Comparison of ENCODE assay signal across 17 cellular contexts in the genomic region with DNA sequence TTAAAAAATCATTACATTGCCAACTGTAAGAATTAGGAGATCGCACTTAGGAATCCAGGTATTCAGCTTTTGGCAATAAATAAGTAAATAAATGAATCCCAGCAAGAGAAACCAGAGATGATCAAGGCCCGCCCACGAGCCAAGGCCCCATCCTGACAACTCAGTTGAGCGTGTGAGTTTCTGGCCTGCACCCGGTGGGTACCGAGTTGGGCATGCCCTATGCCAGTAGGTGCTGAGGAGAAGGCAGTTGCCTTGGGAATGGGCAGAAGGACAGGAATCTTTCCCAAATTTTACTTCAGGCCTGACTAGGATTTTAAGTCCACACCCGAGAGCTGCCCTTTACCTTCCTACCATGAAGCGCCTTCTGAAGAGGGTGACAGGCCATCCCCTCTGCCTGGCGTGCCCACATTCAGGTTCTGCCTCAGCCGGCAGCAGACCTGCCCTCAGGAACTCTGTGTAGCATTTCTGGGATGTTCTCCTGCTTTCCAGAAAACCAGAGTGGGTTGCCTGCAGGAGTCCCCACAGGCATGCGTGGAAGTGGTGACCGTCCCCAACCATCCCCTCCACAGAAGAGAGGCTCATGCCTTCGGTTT.
A peak's percentile ranks its signal among the peaks of the same experiment; 100 is the strongest.
DNase-seq lines count a peak whose midpoint lies in the region; ATAC-seq and TF ChIP-seq lines count a peak whose summit lies in the region.
"Had no signal": no experiment of that assay in that cellular context is flagged by ENCODE, and none has a peak within 500 bp of the region (broad histone marks: within the 10 kb centered on the region; RNA-seq: fewer than 3 reads in every experiment).

No MANE protein-coding gene starts in this region.

- no peaks in the 10 kb centered on the region for H3K36me3 ChIP-seq in Peyer's patch
- H3K36me3 ChIP-seq in esophagus muscularis mucosa: no peaks in the 10 kb centered on the region
- H3K36me3 ChIP-seq in CD4-positive, alpha-beta memory T cell (ENCODE audit: insufficient read depth, low read length): no peaks in the 10 kb centered on the region

- peak; percentile 6 for DNase-seq in activated CD8-positive, alpha-beta T cell treated with anti-CD3 and anti-CD28 coated beads, Interleukin-2, amount 10 ng/mL, durations not matched to agents 7 days and 5 days
- DNase-seq in activated CD8-positive, alpha-beta T cell treated with anti-CD3 and anti-CD28 coated beads for 36 hours: no peak
- DNase-seq in Peyer's patch (peak; percentile 6 to 14 (median 14)), esophagus muscularis mucosa (ENCODE audit: extremely low spot score) (peak; percentile 53), sciatic nerve (ENCODE audit: low spot score) (no peak), NCI-H2171 treated with DMSO at 0.1 percent for 48 hours (lab: John Stamatoyannopoulos, UW) (no peak)
- DNase-seq in stimulated activated CD8-positive, alpha-beta memory T cell treated with anti-CD3 and anti-CD28 coated beads, Interleukin-4, amount 100 ng/mL, for 48 hours: peak; percentile 5
- DNase-seq in CD4-positive, alpha-beta memory T cell: no peak
- DNase-seq: DMS53, GM23248, NCI-H1417, NCI-H2081, NCI-H526 treated with DMSO at 0.1 percent for 48 hours had no signal

- no peak overlapping the region for H3K4me3 Mint-ChIP-seq in activated CD8-positive, alpha-beta T cell treated with anti-CD3 and anti-CD28 coated beads, Interleukin-2, amount 10 ng/mL, durations not matched to agents 7 days and 5 days
- no peak overlapping the region for H3K4me3 Mint-ChIP-seq in activated CD8-positive, alpha-beta T cell treated with anti-CD3 and anti-CD28 coated beads for 36 hours
- no peak overlapping the region for H3K4me3 Mint-ChIP-seq in CD4-positive, alpha-beta memory T cell
- H3K4me3 Mint-ChIP-seq: CD14-positive monocyte, IgD-negative memory B cell had no signal

- no peak for ATAC-seq in activated CD8-positive, alpha-beta T cell treated with anti-CD3 and anti-CD28 coated beads, Interleukin-2, amount 10 ng/mL, durations not matched to agents 7 days and 5 days
- no peak for ATAC-seq in activated CD8-positive, alpha-beta T cell treated with anti-CD3 and anti-CD28 coated beads for 36 hours
- ATAC-seq in sciatic nerve: no peak
- ATAC-seq: GM12878 had no signal

- H3K27me3 Mint-ChIP-seq in activated CD8-positive, alpha-beta T cell treated with anti-CD3 and anti-CD28 coated beads, Interleukin-2, amount 10 ng/mL, durations not matched to agents 7 days and 5 days (ENCODE audit: low read depth): no peaks in the 10 kb centered on the region
- H3K27me3 Mint-ChIP-seq in activated CD8-positive, alpha-beta T cell treated with anti-CD3 and anti-CD28 coated beads for 36 hours: peaks cover 2% of the 10 kb centered on the region
- H3K27me3 Mint-ChIP-seq in CD4-positive, alpha-beta memory T cell: peaks cover 13 to 15% of the 10 kb centered on the region in 2 donors

- H3K36me3 Mint-ChIP-seq in activated CD8-positive, alpha-beta T cell treated with anti-CD3 and anti-CD28 coated beads, Interleukin-2, amount 10 ng/mL, durations not matched to agents 7 days and 5 days (ENCODE audit: low read depth): no peaks in the 10 kb centered on the region
- no peaks in the 10 kb centered on the region for H3K36me3 Mint-ChIP-seq in activated CD8-positive, alpha-beta T cell treated with anti-CD3 and anti-CD28 coated beads for 36 hours (ENCODE audit: low read depth)
- H3K36me3 Mint-ChIP-seq in CD4-positive, alpha-beta memory T cell: no peaks in the 10 kb centered on the region
- H3K36me3 Mint-ChIP-seq: CD14-positive monocyte had no signal

- intact Hi-C loops in activated CD8-positive, alpha-beta T cell treated with anti-CD3 and anti-CD28 coated beads for 36 hours (cut with micrococcal nuclease): no loop called here
- intact Hi-C loops in esophagus muscularis mucosa (cut with DNase I): no loop called here
- intact Hi-C loops in sciatic nerve (cut with DNase I): loop anchor here (5.0 kb wide), 1 partner anchor 72 kb away; no protein-coding TSS in a partner anchor
- intact Hi-C loops in CD4-positive, alpha-beta memory T cell (cut with micrococcal nuclease): no loop called here

- H3K27me3 ChIP-seq in Peyer's patch (no peaks in the 10 kb centered on the region), esophagus muscularis mucosa (peaks cover 0 to 20% (median 0%) of the 10 kb centered on the region in 4 donors)
- H3K27me3 ChIP-seq in CD4-positive, alpha-beta memory T cell (ENCODE audit: insufficient read depth, low read length): no peaks in the 10 kb centered on the region

- H3K4me1 Mint-ChIP-seq in activated CD8-positive, alpha-beta T cell treated with anti-CD3 and anti-CD28 coated beads, Interleukin-2, amount 10 ng/mL, durations not matched to agents 7 days and 5 days (ENCODE audit: low read depth): no peaks in the 10 kb centered on the region
- H3K4me1 Mint-ChIP-seq in activated CD8-positive, alpha-beta T cell treated with anti-CD3 and anti-CD28 coated beads for 36 hours (ENCODE audit: low read depth): no peaks in the 10 kb centered on the region
- H3K4me1 Mint-ChIP-seq in CD4-positive, alpha-beta memory T cell: no peaks in the 10 kb centered on the region
- H3K4me1 Mint-ChIP-seq: CD14-positive monocyte, IgD-negative memory B cell had no signal

- H3K9me3 ChIP-seq in Peyer's patch (no peaks in the 10 kb centered on the region), esophagus muscularis mucosa (no peaks in the 10 kb centered on the region)
- no peaks in the 10 kb centered on the region for H3K9me3 ChIP-seq in CD4-positive, alpha-beta memory T cell (ENCODE audit: control insufficient read depth in 1 of 2, low read length in 2 of 2)
- H3K9me3 ChIP-seq: Caco-2 had no signal

- H3K4me3 ChIP-seq in Peyer's patch: no peak overlapping the region
- no peak overlapping the region for H3K4me3 ChIP-seq in esophagus muscularis mucosa
- no peak overlapping the region for H3K4me3 ChIP-seq in CD4-positive, alpha-beta memory T cell (ENCODE audit: low read length in 2 of 2)
- H3K4me3 ChIP-seq: GM12878, GM23248 had no signal

- H3K27ac Mint-ChIP-seq in activated CD8-positive, alpha-beta T cell treated with anti-CD3 and anti-CD28 coated beads, Interleukin-2, amount 10 ng/mL, durations not matched to agents 7 days and 5 days: no peak overlapping the region
- H3K27ac Mint-ChIP-seq in activated CD8-positive, alpha-beta T cell treated with anti-CD3 and anti-CD28 coated beads for 36 hours: no peak overlapping the region
- no peak overlapping the region for H3K27ac Mint-ChIP-seq in CD4-positive, alpha-beta memory T cell
- H3K27ac Mint-ChIP-seq: CD14-positive monocyte had no signal

- POLR2A ChIA-PET in activated CD8-positive, alpha-beta T cell treated with anti-CD3 and anti-CD28 coated beads, Interleukin-2, amount 10 ng/mL, durations not matched to agents 7 days and 5 days (lab: Charles Lee): no interaction called here
- POLR2A ChIA-PET in activated CD8-positive, alpha-beta T cell treated with anti-CD3 and anti-CD28 coated beads for 36 hours (lab: Charles Lee): interaction anchor here (1.0 kb wide), 1 partner anchor 192 kb away, joined by 3 read pairs; no protein-coding TSS in a partner anchor
- POLR2A ChIA-PET in CD4-positive, alpha-beta memory T cell (lab: Charles Lee; ENCODE audit: partially characterized antibody): no interaction called here

- no peak for TF ChIP-seq EP300 in esophagus muscularis mucosa (IDR thresholded peaks at IDR 0.05)

- CTCF ChIA-PET in activated CD8-positive, alpha-beta T cell treated with anti-CD3 and anti-CD28 coated beads, Interleukin-2, amount 10 ng/mL, durations not matched to agents 7 days and 5 days (lab: Charles Lee): no interaction called here
- CTCF ChIA-PET in activated CD8-positive, alpha-beta T cell treated with anti-CD3 and anti-CD28 coated beads for 36 hours (lab: Charles Lee): no interaction called here
- CTCF ChIA-PET in CD4-positive, alpha-beta memory T cell (lab: Charles Lee; ENCODE audit: partially characterized antibody): no interaction called here

- TF ChIP-seq POLR2A in Peyer's patch (IDR thresholded peaks at IDR 0.05) (no peak), esophagus muscularis mucosa (IDR thresholded peaks at IDR 0.05; ENCODE audit: low read depth) (no peak)

- WGBS in esophagus muscularis mucosa: 95% methylated on average over 13 of the region's 13 CpGs

- H3K9me3 Mint-ChIP-seq in activated CD8-positive, alpha-beta T cell treated with anti-CD3 and anti-CD28 coated beads, Interleukin-2, amount 10 ng/mL, durations not matched to agents 7 days and 5 days (ENCODE audit: insufficient read depth): no peaks in the 10 kb centered on the region
- H3K9me3 Mint-ChIP-seq in activated CD8-positive, alpha-beta T cell treated with anti-CD3 and anti-CD28 coated beads for 36 hours: no peaks in the 10 kb centered on the region
- H3K9me3 Mint-ChIP-seq in CD4-positive, alpha-beta memory T cell: peaks cover 0 to 9% (median 0%) of the 10 kb centered on the region in 8 donors
- H3K9me3 Mint-ChIP-seq: IgD-negative memory B cell had no signal

- H3K4me1 ChIP-seq in Peyer's patch (no peaks in the 10 kb centered on the region), esophagus muscularis mucosa (no peaks in the 10 kb centered on the region)
- H3K4me1 ChIP-seq in CD4-positive, alpha-beta memory T cell (ENCODE audit: insufficient read depth, low read length): no peaks in the 10 kb centered on the region
- H3K4me1 ChIP-seq: Caco-2 had no signal

- H3K27ac ChIP-seq in Peyer's patch: no peak overlapping the region
- H3K27ac ChIP-seq in esophagus muscularis mucosa (replicated peaks in 1 of 4): no peak overlapping the region
- no peak overlapping the region for H3K27ac ChIP-seq in CD4-positive, alpha-beta memory T cell (ENCODE audit: low read depth, low read length)
- H3K27ac ChIP-seq: GM23248 had no signal

- no peak for TF ChIP-seq CTCF in activated CD8-positive, alpha-beta T cell treated with anti-CD3 and anti-CD28 coated beads for 36 hours (IDR thresholded peaks at IDR 0.05)
- TF ChIP-seq CTCF in Peyer's patch (IDR thresholded peaks at IDR 0.05) (no peak), esophagus muscularis mucosa (IDR thresholded peaks at IDR 0.05) (no peak)

Comparison
In these comparisons a context has a peak if more than half of its experiments do, and no peak if none do; other contexts are left out.
1. DNase-seq: peak in activated CD8-positive, alpha-beta T cell treated with anti-CD3 and anti-CD28 coated beads, Interleukin-2, amount 10 ng/mL, durations not matched to agents 7 days and 5 days (single experiment), Peyer's patch (3 of 3), esophagus muscularis mucosa (single experiment) and stimulated activated CD8-positive, alpha-beta memory T cell treated with anti-CD3 and anti-CD28 coated beads, Interleukin-4, amount 100 ng/mL, for 48 hours (single experiment); none in activated CD8-positive, alpha-beta T cell treated with anti-CD3 and anti-CD28 coated beads for 36 hours (single experiment), sciatic nerve (single experiment), CD4-positive, alpha-beta memory T cell (0 of 5) and NCI-H2171 treated with DMSO at 0.1 percent for 48 hours (single experiment).